In genomic region chr2:230410861-230411464, GRCh38 we compare ENCODE assay signal across 8 cellular contexts. TPM values are rescaled to one million over a fixed set of nuclear protein-coding genes. Genes with fewer than 3 reads are reported as not detected.
DNase-seq lines count a peak whose midpoint lies in the region; ATAC-seq and TF ChIP-seq lines count a peak whose summit lies in the region.

No MANE protein-coding gene starts in this region.

- TF ChIP-seq CTCF in HL-60 (IDR thresholded peaks at IDR 0.05; ENCODE audit: insufficient read depth, low read length), result no peak

- ATAC-seq in activated T-helper 17 cell treated with anti-CD3 and anti-CD28 coated beads, Interleukin-2, amount 50 U/mL, for 72 hours (replicated peaks), result no peak
- no peak for ATAC-seq in stimulated activated naive CD8-positive, alpha-beta T cell treated with anti-CD3 and anti-CD28 coated beads, Interleukin-15, Interleukin-2, amounts not matched to agents 100 U/mL and 50 U/mL, for 24 hours
- no peak for ATAC-seq in GM21423 (IDR thresholded peaks at IDR 0.05; ENCODE audit: unreplicated experiment)
- ATAC-seq in GM19023 (IDR thresholded peaks at IDR 0.05; ENCODE audit: unreplicated experiment), result no peak
- ATAC-seq in HG03442 (IDR thresholded peaks at IDR 0.05; ENCODE audit: unreplicated experiment), result no peak

- peak overlapping the region; percentile 100 for H3K4me3 Mint-ChIP-seq in activated T-helper 17 cell treated with anti-CD3 and anti-CD28 coated beads, Interleukin-2, amount 50 U/mL, for 72 hours

- H3K27ac Mint-ChIP-seq in activated T-helper 17 cell treated with anti-CD3 and anti-CD28 coated beads, Interleukin-2, amount 50 U/mL, for 72 hours, result peak overlapping the region; percentile 98

- H3K9me3 ChIP-seq in iPS-18c (ENCODE audit: control insufficient read depth, insufficient read depth, low read length), result peaks cover 3% of the 10 kb centered on the region

- H3K36me3 Mint-ChIP-seq in activated T-helper 17 cell treated with anti-CD3 and anti-CD28 coated beads, Interleukin-2, amount 50 U/mL, for 72 hours (ENCODE audit: low read depth), result no peaks in the 10 kb centered on the region

- H3K27me3 ChIP-seq in HL-60 (ENCODE audit: insufficient read depth, poor library complexity, severe bottlenecking), result no peaks in the 10 kb centered on the region

- H3K9me3 Mint-ChIP-seq in activated T-helper 17 cell treated with anti-CD3 and anti-CD28 coated beads, Interleukin-2, amount 50 U/mL, for 72 hours, result no peaks in the 10 kb centered on the region

- H3K4me3 ChIP-seq in HL-60 (replicated peaks; ENCODE audit: insufficient read depth, low read length), result peak overlapping the region; percentile 57
- peak overlapping the region; percentile 80; the same call in 1 of the 2 replicates for H3K4me3 ChIP-seq in iPS-18c (ENCODE audit: insufficient read depth, low read depth, low read length)

- peaks cover 13% of the 10 kb centered on the region for H3K4me1 Mint-ChIP-seq in activated T-helper 17 cell treated with anti-CD3 and anti-CD28 coated beads, Interleukin-2, amount 50 U/mL, for 72 hours

- no peaks in the 10 kb centered on the region for H3K27me3 Mint-ChIP-seq in activated T-helper 17 cell treated with anti-CD3 and anti-CD28 coated beads, Interleukin-2, amount 50 U/mL, for 72 hours

- H3K27ac ChIP-seq in HL-60 (replicated peaks), result no peak overlapping the region; the same call in 1 of the 2 replicates

- no peak for DNase-seq in HL-60 (ENCODE audit: low read depth in 1 of 2, low spot score in 1 of 2)
- DNase-seq in stimulated activated naive CD8-positive, alpha-beta T cell treated with anti-CD3 and anti-CD28 coated beads, Interleukin-15, Interleukin-2, amounts not matched to agents 100 U/mL and 50 U/mL, for 24 hours, result peak; percentile 16
- no peak for DNase-seq in activated effector memory CD4-positive, alpha-beta T cell treated with anti-CD3 and anti-CD28 coated beads, Interleukin-2, amount 50 U/mL, for 16 hours

RNA-seq across cellular contexts. Expression of gene SP100, which starts 5.0 kb away (rescaled TPM):
- total RNA-seq in activated T-helper 17 cell treated with anti-CD3 and anti-CD28 coated beads, Interleukin-2, amount 50 U/mL, for 72 hours, result 100 to 1,000 TPM; 131 to 175 TPM
